ENCODE assay signal across 12 cellular contexts in genomic region chr5:40775846-40776657, GRCh38. TPM values are rescaled to one million over a fixed set of nuclear protein-coding genes. Genes with fewer than 3 reads are reported as not detected.
DNase-seq lines count a peak whose midpoint lies in the region; ATAC-seq and TF ChIP-seq lines count a peak whose summit lies in the region.
"Had no signal": no experiment of that assay in that cellular context is flagged by ENCODE, and none has a peak within 500 bp of the region (broad histone marks: within the 10 kb centered on the region; RNA-seq: fewer than 3 reads in every experiment).

No MANE protein-coding gene starts in this region.

- peaks cover 90% of the 10 kb centered on the region for H3K79me2 ChIP-seq in GM23248 (ENCODE audit: insufficient read depth)

- peak overlapping the region; percentile 63 for H3K27ac Mint-ChIP-seq in Calu3 (ENCODE audit: unreplicated experiment)
- peak overlapping the region; percentile 42 for H3K27ac Mint-ChIP-seq in activated naive CD8-positive, alpha-beta T cell
- H3K27ac Mint-ChIP-seq in activated naive CD4-positive, alpha-beta T cell treated with anti-CD3 and anti-CD28 coated beads, Interleukin-2, amount 10 ng/mL, durations not matched to agents 7 days and 5 days, result no peak overlapping the region
- H3K27ac Mint-ChIP-seq: activated B cell treated with CpG ODN at 0.5 μM for 24 hours had no signal

- H3K4me3 Mint-ChIP-seq in Calu3 (ENCODE audit: low read depth, unreplicated experiment), result peak overlapping the region; percentile 48
- H3K4me3 Mint-ChIP-seq in activated naive CD8-positive, alpha-beta T cell, result no peak overlapping the region
- no peak overlapping the region for H3K4me3 Mint-ChIP-seq in activated naive CD4-positive, alpha-beta T cell treated with anti-CD3 and anti-CD28 coated beads, Interleukin-2, amount 10 ng/mL, durations not matched to agents 7 days and 5 days
- H3K4me3 Mint-ChIP-seq: activated B cell treated with CpG ODN at 0.5 μM for 24 hours had no signal

- H3K4me2 ChIP-seq in GM23248 (ENCODE audit: unreplicated experiment), result no peak overlapping the region
- H3K4me2 ChIP-seq: BLaER1 had no signal

- H3K27me3 Mint-ChIP-seq in Calu3 (ENCODE audit: unreplicated experiment), result no peaks in the 10 kb centered on the region
- H3K27me3 Mint-ChIP-seq in activated naive CD8-positive, alpha-beta T cell, result no peaks in the 10 kb centered on the region
- H3K27me3 Mint-ChIP-seq in activated naive CD4-positive, alpha-beta T cell treated with anti-CD3 and anti-CD28 coated beads, Interleukin-2, amount 10 ng/mL, durations not matched to agents 7 days and 5 days, result no peaks in the 10 kb centered on the region
- H3K27me3 Mint-ChIP-seq: activated B cell treated with CpG ODN at 0.5 μM for 24 hours had no signal

- H3K36me3 Mint-ChIP-seq in Calu3 (ENCODE audit: insufficient read depth, unreplicated experiment), result peaks cover 25% of the 10 kb centered on the region
- peaks cover 6% of the 10 kb centered on the region for H3K36me3 Mint-ChIP-seq in activated naive CD8-positive, alpha-beta T cell
- peaks cover 32% of the 10 kb centered on the region for H3K36me3 Mint-ChIP-seq in activated naive CD4-positive, alpha-beta T cell treated with anti-CD3 and anti-CD28 coated beads, Interleukin-2, amount 10 ng/mL, durations not matched to agents 7 days and 5 days

- H4K20me1 ChIP-seq in GM23248 (ENCODE audit: insufficient read depth), result peaks cover 14% of the 10 kb centered on the region; the same call in 1 of the 2 replicates

- CTCF ChIA-PET in Calu3 (lab: Charles Lee), result interaction anchor here (0.6 to 1.9 kb wide), 3 partner anchors 8 to 87 kb away, joined by 3 to 7 read pairs (median 4); no protein-coding TSS in a partner anchor
- CTCF ChIA-PET in activated naive CD4-positive, alpha-beta T cell treated with anti-CD3 and anti-CD28 coated beads, Interleukin-2, amount 10 ng/mL, durations not matched to agents 7 days and 5 days (lab: Charles Lee), result no interaction called here

- in situ Hi-C loops in GM23248 (cut with MboI), result no loop called here

- H3K9ac ChIP-seq in mucosa of rectum (ENCODE audit: low read depth in 1 of 2, low read length in 2 of 2) (peak overlapping the region in 1 of 2 donors; percentile 19), GM23248 (no peak overlapping the region)
- H3K9ac ChIP-seq: BLaER1 had no signal

- peak overlapping the region; percentile 30 for H3K4me3 ChIP-seq in LNCaP clone FGC (ENCODE audit: low read depth, low read length)
- H3K4me3 ChIP-seq in mucosa of rectum (ENCODE audit: low read length in 2 of 2), result peak overlapping the region; percentile 19 to 27
- no peak overlapping the region for H3K4me3 ChIP-seq in GM23248
- H3K4me3 ChIP-seq: BLaER1 had no signal

- no peak for ATAC-seq in GM19463 (IDR thresholded peaks at IDR 0.05; ENCODE audit: unreplicated experiment)

- H3K9me3 ChIP-seq in mucosa of rectum (ENCODE audit: control insufficient read depth in 2 of 2, low read length in 2 of 2) (no peaks in the 10 kb centered on the region), GM23248 (ENCODE audit: low read depth) (no peaks in the 10 kb centered on the region)
- H3K9me3 ChIP-seq: BLaER1 had no signal

- no peak for DNase-seq in Calu3
- no peak for DNase-seq in LNCaP clone FGC (ENCODE audit: low read depth)
- no peak for DNase-seq in activated naive CD4-positive, alpha-beta T cell treated with anti-CD3 and anti-CD28 coated beads, Interleukin-2, amount 10 ng/mL, durations not matched to agents 7 days and 5 days
- DNase-seq in GM23248, result no peak
- no peak for DNase-seq in NCI-H524 (lab: John Stamatoyannopoulos, UW)
- DNase-seq: activated B cell treated with CpG ODN at 0.5 μM for 24 hours, SHP77 had no signal

- peak overlapping the region; percentile 45 to 80 for H3K27ac ChIP-seq in mucosa of rectum (ENCODE audit: low read depth in 2 of 2, low read length in 2 of 2)
- no peak overlapping the region for H3K27ac ChIP-seq in GM23248
- H3K27ac ChIP-seq: BLaER1, epithelial cell of prostate had no signal

- BruUV-seq in Calu3 (replicated peaks; lab: Mats Ljungman, UMichigan), result no TSS peak

- TF ChIP-seq CTCF in Calu3 (IDR thresholded peaks at IDR 0.05; ENCODE audit: unreplicated experiment) (no peak), LNCaP clone FGC (IDR thresholded peaks at IDR 0.05; ENCODE audit: control insufficient read depth, extremely low read depth, insufficient read depth) (no peak)

- peaks cover 8% of the 10 kb centered on the region for H3F3A ChIP-seq in GM23248 (ENCODE audit: insufficient read depth)

- no peak overlapping the region for H2AFZ ChIP-seq in GM23248

- H3K4me1 Mint-ChIP-seq in Calu3 (ENCODE audit: low read depth, unreplicated experiment), result peaks cover 28% of the 10 kb centered on the region
- H3K4me1 Mint-ChIP-seq in activated naive CD8-positive, alpha-beta T cell (ENCODE audit: low read depth), result peaks cover 23% of the 10 kb centered on the region
- H3K4me1 Mint-ChIP-seq in activated naive CD4-positive, alpha-beta T cell treated with anti-CD3 and anti-CD28 coated beads, Interleukin-2, amount 10 ng/mL, durations not matched to agents 7 days and 5 days, result no peaks in the 10 kb centered on the region

- peaks cover 8 to 22% of the 10 kb centered on the region in 2 donors for H3K4me1 ChIP-seq in mucosa of rectum (ENCODE audit: control insufficient read depth in 2 of 2, insufficient read depth in 2 of 2, low read length in 2 of 2)
- peaks cover 13% of the 10 kb centered on the region for H3K4me1 ChIP-seq in GM23248 (ENCODE audit: insufficient read depth)

- peaks cover 12 to 20% of the 10 kb centered on the region in 2 donors for H3K36me3 ChIP-seq in mucosa of rectum (ENCODE audit: control insufficient read depth in 2 of 2, insufficient read depth in 2 of 2, low read length in 2 of 2)
- H3K36me3 ChIP-seq in GM23248 (ENCODE audit: low read depth), result peaks cover 49% of the 10 kb centered on the region

- intact Hi-C loops in Calu3 (cut with micrococcal nuclease; ENCODE audit: unreplicated experiment), result loop anchor here (1.0 to 5.0 kb wide), 3 partner anchors 8 to 66 kb away; partner anchors contain the start of gene CARD6

- H3K27me3 ChIP-seq in mucosa of rectum (ENCODE audit: control insufficient read depth in 2 of 2, insufficient read depth in 2 of 2, low read length in 2 of 2) (no peaks in the 10 kb centered on the region), GM23248 (replicated peaks; ENCODE audit: insufficient read depth) (no peaks in the 10 kb centered on the region)
- H3K27me3 ChIP-seq: BLaER1 had no signal

- no peaks in the 10 kb centered on the region for H3K9me3 Mint-ChIP-seq in Calu3 (ENCODE audit: low read depth, unreplicated experiment)
- H3K9me3 Mint-ChIP-seq in activated naive CD8-positive, alpha-beta T cell (ENCODE audit: low read depth), result no peaks in the 10 kb centered on the region
- no peaks in the 10 kb centered on the region for H3K9me3 Mint-ChIP-seq in activated naive CD4-positive, alpha-beta T cell treated with anti-CD3 and anti-CD28 coated beads, Interleukin-2, amount 10 ng/mL, durations not matched to agents 7 days and 5 days
- H3K9me3 Mint-ChIP-seq: activated B cell treated with CpG ODN at 0.5 μM for 24 hours had no signal

- 96% methylated on average over 6 of the region's 6 CpGs for WGBS in GM23248 (ENCODE audit: low coverage in 1 of 2, low lambda C conversion rate in 2 of 2, missing lambda C conversion rate in 2 of 2), 2 experiments

- no peaks in the 10 kb centered on the region for H3K9me2 ChIP-seq in GM23248 (ENCODE audit: insufficient read depth)

RNA-seq across cellular contexts. Expression of gene TTC33, which starts 20.3 kb away (rescaled TPM):
- 11.3 and 14.0 TPM in 2 replicates for total RNA-seq in Calu3 (2022)
- 6.8 and 8.0 TPM in 2 replicates for total RNA-seq in GM23248 (2014; rRNA removed; shearing (Covaris generic))
- 9.0 and 9.3 TPM in 2 replicates for polyA plus RNA-seq in GM23248 (2016; fragmentation: Nextera tagmentation; extraction: Ambion mirVana)

RNA-seq across cellular contexts. Expression of gene PRKAA1, which starts 22.1 kb away (rescaled TPM):
- total RNA-seq in Calu3 (2022), result 117 and 118 TPM in 2 replicates
- total RNA-seq in GM23248 (2014; rRNA removed; shearing (Covaris generic)), result 74.2 and 77.4 TPM in 2 replicates
- 33.8 and 35.5 TPM in 2 replicates for polyA plus RNA-seq in GM23248 (2016; fragmentation: Nextera tagmentation; extraction: Ambion mirVana)

RNA-seq across cellular contexts. Expression of gene RPL37, which starts 59.0 kb away (rescaled TPM):
- total RNA-seq in Calu3 (2022), result 984 and 1,038 TPM in 2 replicates
- 33.8 and 46.0 TPM in 2 replicates for total RNA-seq in GM23248 (2014; rRNA removed; shearing (Covaris generic))
- polyA plus RNA-seq in GM23248 (2016; fragmentation: Nextera tagmentation; extraction: Ambion mirVana), result 717 and 731 TPM in 2 replicates

Comparison
In these comparisons a context has a peak if more than half of its experiments do, and no peak if none do; other contexts are left out.
1. RNA of gene RPL37, which starts 59.0 kb away (total RNA-seq): 984 to 1,038 TPM in Calu3; 33.8 to 46.0 TPM in GM23248; every median in the first group is over 10 times any median in the second.